In the genomic region with DNA sequence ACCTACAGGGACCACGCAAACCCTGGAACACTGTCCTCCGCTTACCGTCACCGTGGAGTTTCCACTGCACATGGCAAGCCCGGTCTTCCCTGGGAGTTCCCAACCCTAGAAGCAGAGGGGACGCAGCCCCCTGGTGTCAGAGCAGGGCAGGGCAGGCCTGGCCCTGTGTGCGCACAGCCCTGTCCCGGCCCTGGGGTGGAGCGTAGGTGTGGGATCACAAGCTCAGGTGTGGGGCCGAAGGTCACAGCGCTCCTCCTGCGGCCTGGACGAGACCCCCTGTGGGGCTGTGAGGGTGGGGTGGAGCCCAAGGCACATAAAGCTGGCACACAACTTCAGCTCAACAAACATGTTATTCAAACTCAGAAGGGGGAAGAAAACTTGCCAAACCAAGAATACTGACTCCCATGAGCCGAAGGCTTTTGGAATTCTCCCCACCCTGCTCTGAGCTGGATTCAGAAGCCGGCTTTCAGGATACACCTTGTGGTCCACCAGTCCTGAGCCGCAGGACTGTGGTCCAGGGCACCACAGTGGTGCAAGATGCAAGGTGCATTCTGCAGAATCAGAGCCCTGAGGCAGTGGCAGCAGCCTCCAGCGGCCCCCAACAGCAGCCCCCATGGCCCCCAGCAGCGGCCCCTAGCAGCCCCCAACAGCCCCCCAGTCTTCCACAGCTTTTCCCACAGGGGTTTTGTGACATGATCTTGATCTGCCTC, we compare ENCODE assay signal across 1 cellular context.
TF ChIP-seq lines count a peak whose summit lies in the region.

No MANE protein-coding gene starts in this region.

TF ChIP-seq in H1, 55 proteins besides CTCF, POLR2A, EP300 and RAD21 (continued from another document):
- 0 out of 2 replicates have a peak, but pooled peaks have one; percentile 57 for TF ChIP-seq GABPA (IDR thresholded peaks at IDR 0.05; ENCODE audit: borderline replicate concordance, insufficient read depth, low read length)
